In the genomic region with DNA sequence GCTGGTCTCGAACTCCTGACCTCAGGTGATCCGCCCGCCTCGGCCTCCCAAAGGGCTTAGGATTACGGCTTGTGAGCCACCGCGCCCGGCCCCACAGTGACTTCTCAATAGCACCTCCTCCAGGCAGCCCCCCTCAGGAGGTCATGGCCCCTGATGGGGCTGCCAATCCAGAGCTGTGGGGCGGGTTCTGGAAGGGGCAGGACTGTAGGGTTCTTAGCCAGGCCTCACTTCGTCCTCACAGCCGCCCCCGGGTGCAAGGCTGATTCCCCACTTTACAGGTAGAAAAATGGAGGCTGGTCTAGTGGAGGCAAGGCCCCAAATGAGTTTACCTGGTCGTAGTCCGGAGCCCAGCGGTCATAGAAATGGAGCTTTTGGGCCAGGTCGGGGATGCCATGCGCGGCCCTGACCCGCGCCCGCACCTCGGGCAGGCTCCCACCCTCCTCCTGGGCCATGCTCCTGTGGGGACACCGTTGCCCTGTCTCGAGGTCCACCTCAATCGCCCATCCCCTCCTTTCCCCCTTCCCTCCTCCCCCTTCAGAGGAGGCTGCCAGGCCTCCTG, we compare ENCODE assay signal across 1 cellular context.
TF ChIP-seq lines count a peak whose summit lies in the region.

No MANE protein-coding gene starts in this region.

TF ChIP-seq in endothelial cell of umbilical vein, 7 proteins besides CTCF, POLR2A, EP300 and RAD21 (continued from another document):
- TF ChIP-seq JUN (IDR thresholded peaks at IDR 0.05; ENCODE audit: borderline replicate concordance, insufficient read depth, insufficient read length, low read depth) (no peak), EZH2 (IDR thresholded peaks at IDR 0.05; ENCODE audit: borderline replicate concordance, low read depth, low read length, severe bottlenecking) (no peak)
- TF ChIP-seq, protein P1, sequence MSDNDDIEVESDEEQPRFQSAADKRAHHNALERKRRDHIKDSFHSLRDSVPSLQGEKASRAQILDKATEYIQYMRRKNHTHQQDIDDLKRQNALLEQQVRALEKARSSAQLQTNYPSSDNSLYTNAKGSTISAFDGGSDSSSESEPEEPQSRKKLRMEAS (IDR thresholded peaks at IDR 0.05; ENCODE audit: insufficient read depth, insufficient read length) = no peak
